ENCODE assay signal across 6 cellular contexts in the genomic region with DNA sequence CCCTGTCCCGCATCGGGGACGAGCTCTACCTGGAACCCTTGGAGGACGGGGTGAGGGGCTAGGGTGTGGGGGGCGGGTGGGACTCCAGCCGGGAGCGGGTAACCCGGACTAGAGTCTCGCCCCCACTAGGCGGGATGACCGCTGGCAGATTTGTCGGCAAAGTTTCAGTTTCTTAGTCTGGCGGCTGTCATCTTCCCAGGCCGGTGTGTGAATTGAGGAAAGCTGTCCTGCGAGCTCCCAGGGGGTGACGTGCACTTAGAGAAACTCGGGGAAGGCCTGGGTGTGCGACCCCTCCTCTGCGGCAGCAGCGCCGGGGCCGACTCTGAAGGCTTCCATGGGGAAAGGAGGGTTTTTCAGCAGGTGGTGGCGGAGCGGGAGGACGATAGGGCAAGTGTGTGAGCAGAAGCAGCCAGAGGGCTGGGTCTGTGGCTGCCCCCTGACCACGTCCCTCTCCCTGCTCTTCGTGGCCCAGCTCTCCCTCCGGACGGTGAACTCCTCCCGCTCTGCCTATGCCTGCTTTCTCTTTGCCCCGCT. TPM values are rescaled to one million over a fixed set of nuclear protein-coding genes. Genes with fewer than 3 reads are reported as not detected.
A peak's percentile ranks its signal among the peaks of the same experiment; 100 is the strongest.
DNase-seq lines count a peak whose midpoint lies in the region; ATAC-seq and TF ChIP-seq lines count a peak whose summit lies in the region.

No MANE protein-coding gene starts in this region.

- no peaks in the 10 kb centered on the region for H3K9me3 ChIP-seq in cardiac muscle cell (ENCODE audit: low read depth)
- no peaks in the 10 kb centered on the region for H3K9me3 ChIP-seq in endodermal cell (ENCODE audit: control insufficient read depth, low read length)

- peaks cover 6% of the 10 kb centered on the region for H3K4me1 ChIP-seq in cardiac muscle cell (ENCODE audit: low read depth)
- no peaks in the 10 kb centered on the region for H3K4me1 ChIP-seq in endodermal cell (ENCODE audit: control insufficient read depth, insufficient read depth, low read length)

- 1 to 16% methylated on average over 11 to 31 of the region's 31 CpGs for WGBS in endodermal cell (ENCODE audit: insufficient coverage in 1 of 2, insufficient read length in 1 of 2), 2 experiments

- H3K27me3 Mint-ChIP-seq in endodermal cell (ENCODE audit: insufficient read depth) = no peaks in the 10 kb centered on the region
- H3K27me3 Mint-ChIP-seq in stimulated activated memory B cell treated with anti-CD40 and anti-IgM and Interleukin-4, amounts not matched to agents 10 μg/mL and 1 μg/mL and 100 μg/mL, for 72 hours = no peaks in the 10 kb centered on the region

- no peak for DNase-seq in cardiac muscle cell (ENCODE audit: low read depth in 1 of 2, low spot score in 1 of 2)
- no peak for DNase-seq in Right ventricle myocardium superior
- no peak for DNase-seq in endodermal cell
- no peak for DNase-seq in posterior vena cava (ENCODE audit: low spot score)

- peak overlapping the region; percentile 85 for H3K27ac Mint-ChIP-seq in endodermal cell
- H3K27ac Mint-ChIP-seq in stimulated activated memory B cell treated with anti-CD40 and anti-IgM and Interleukin-4, amounts not matched to agents 10 μg/mL and 1 μg/mL and 100 μg/mL, for 72 hours = peak overlapping the region; percentile 85

- H3K27ac ChIP-seq in cardiac muscle cell (no peak overlapping the region), endodermal cell (ENCODE audit: low read depth, low read length) (no peak overlapping the region)

- TF ChIP-seq CTCF in cardiac muscle cell (IDR thresholded peaks at IDR 0.05; ENCODE audit: low read depth, low read length) (no peak), endodermal cell (conservative IDR thresholded peaks at IDR 0.05) (no peak)

- H3K4me3 ChIP-seq in cardiac muscle cell (peak overlapping the region; percentile 55), endodermal cell (ENCODE audit: low read length) (peak overlapping the region; percentile 99)

- H3K4me3 Mint-ChIP-seq in endodermal cell = peak overlapping the region; percentile 80
- H3K4me3 Mint-ChIP-seq in stimulated activated memory B cell treated with anti-CD40 and anti-IgM and Interleukin-4, amounts not matched to agents 10 μg/mL and 1 μg/mL and 100 μg/mL, for 72 hours = peak overlapping the region; percentile 92

- H3K36me3 Mint-ChIP-seq in endodermal cell (ENCODE audit: low read depth) = peaks cover 17% of the 10 kb centered on the region
- H3K36me3 Mint-ChIP-seq in stimulated activated memory B cell treated with anti-CD40 and anti-IgM and Interleukin-4, amounts not matched to agents 10 μg/mL and 1 μg/mL and 100 μg/mL, for 72 hours = peaks cover 19% of the 10 kb centered on the region

- no peak for ATAC-seq in Right ventricle myocardium superior (ENCODE audit: poor library complexity)
- ATAC-seq in stimulated activated memory B cell treated with anti-CD40 and anti-IgM and Interleukin-4, amounts not matched to agents 10 μg/mL and 1 μg/mL and 100 μg/mL, for 72 hours = no peak
- no peak for ATAC-seq in HG02678 (IDR thresholded peaks at IDR 0.05; ENCODE audit: unreplicated experiment)

- peaks cover 3% of the 10 kb centered on the region for H3K36me3 ChIP-seq in cardiac muscle cell
- peaks cover 12% of the 10 kb centered on the region for H3K36me3 ChIP-seq in endodermal cell (ENCODE audit: control insufficient read depth, insufficient read depth, low read length)

- H3K27me3 ChIP-seq in cardiac muscle cell = no peaks in the 10 kb centered on the region
- no peaks in the 10 kb centered on the region for H3K27me3 ChIP-seq in endodermal cell (ENCODE audit: control insufficient read depth, insufficient read depth, low read length, poor library complexity, severe bottlenecking)

- H3K9ac ChIP-seq in endodermal cell (ENCODE audit: extremely low read depth, low read length, poor library complexity, severe bottlenecking) = peak overlapping the region; percentile 71

- H3K4me1 Mint-ChIP-seq in endodermal cell = peaks cover 22% of the 10 kb centered on the region
- H3K4me1 Mint-ChIP-seq in stimulated activated memory B cell treated with anti-CD40 and anti-IgM and Interleukin-4, amounts not matched to agents 10 μg/mL and 1 μg/mL and 100 μg/mL, for 72 hours = peaks cover 58% of the 10 kb centered on the region

- intact Hi-C loops in Right ventricle myocardium superior (cut with DNase I) = loop anchor here (5.0 kb wide), 1 partner anchor 115 kb away; a partner anchor contains a TSS
- intact Hi-C loops in posterior vena cava (cut with DNase I) = loop anchor here in 1 of 2 donors (5.0 kb wide), 1 partner anchor 120 kb away; no protein-coding TSS in a partner anchor

- H3K9me3 Mint-ChIP-seq in endodermal cell = no peaks in the 10 kb centered on the region
- no peaks in the 10 kb centered on the region for H3K9me3 Mint-ChIP-seq in stimulated activated memory B cell treated with anti-CD40 and anti-IgM and Interleukin-4, amounts not matched to agents 10 μg/mL and 1 μg/mL and 100 μg/mL, for 72 hours

RNA-seq across cellular contexts. Expression of a gene that starts 0.5 kb away (rescaled TPM):
- total RNA-seq in cardiac muscle cell (24.4 and 27.5 TPM in 2 replicates), Right ventricle myocardium superior (5.7 TPM), endodermal cell (10 to 100 TPM; 28.3 to 41.4 TPM), posterior vena cava (10 to 100 TPM; 10.3 to 11.4 TPM)
- 22.2 and 25.2 TPM in 2 replicates for polyA plus RNA-seq in cardiac muscle cell
- 31.1 TPM for polyA plus RNA-seq in endodermal cell (2013, experiment 1 of 2)
- 31.1 TPM for polyA plus RNA-seq in endodermal cell (2013, experiment 2 of 2)

RNA-seq across cellular contexts. Expression of a gene that starts 9.4 kb away (rescaled TPM):
- total RNA-seq in cardiac muscle cell = 142 and 174 TPM in 2 replicates
- polyA plus RNA-seq in cardiac muscle cell = 179 and 235 TPM in 2 replicates
- 103 TPM for total RNA-seq in Right ventricle myocardium superior
- total RNA-seq in endodermal cell = 100 to 1,000 TPM; 182 to 212 TPM
- 151 TPM for polyA plus RNA-seq in endodermal cell (2013, experiment 1 of 2)
- polyA plus RNA-seq in endodermal cell (2013, experiment 2 of 2) = 148 TPM
- 10 to 100 TPM; 62.1 to 70.6 TPM for total RNA-seq in posterior vena cava

RNA-seq across cellular contexts. Expression of a gene that starts 11.6 kb away (rescaled TPM):
- 0.11 TPM in 1 of 2 replicates, not detected in the other for total RNA-seq in cardiac muscle cell
- polyA plus RNA-seq in cardiac muscle cell = 0.23 and 1.2 TPM in 2 replicates
- 1.00 TPM for total RNA-seq in Right ventricle myocardium superior
- under 1 TPM in 1 of 2 donors, not detected in 1; 0.20 TPM for total RNA-seq in endodermal cell
- polyA plus RNA-seq in endodermal cell (2013, experiment 1 of 2) = 0.89 TPM
- 0.91 TPM for polyA plus RNA-seq in endodermal cell (2013, experiment 2 of 2)
- 1 to 10 TPM; 2.9 to 3.4 TPM for total RNA-seq in posterior vena cava

RNA-seq across cellular contexts. Expression of a gene that starts 18.9 kb away (rescaled TPM):
- total RNA-seq in cardiac muscle cell (1.1 and 2.4 TPM in 2 replicates), Right ventricle myocardium superior (0.27 TPM), endodermal cell (1 to 10 TPM; 3.6 to 4.8 TPM), posterior vena cava (10 to 100 TPM; 10.0 to 15.2 TPM)
- 0.09 and 0.16 TPM in 2 replicates for polyA plus RNA-seq in cardiac muscle cell
- 2.4 TPM for polyA plus RNA-seq in endodermal cell (2013, experiment 1 of 2)
- polyA plus RNA-seq in endodermal cell (2013, experiment 2 of 2) = 2.6 TPM

RNA-seq across cellular contexts. Expression of a gene that starts 23.2 kb away (rescaled TPM):
- total RNA-seq in cardiac muscle cell = 1.4 and 1.6 TPM in 2 replicates
- 2.1 and 4.8 TPM in 2 replicates for polyA plus RNA-seq in cardiac muscle cell
- 15.0 TPM for total RNA-seq in Right ventricle myocardium superior
- total RNA-seq in endodermal cell = 1 to 10 TPM; 1.6 to 2.2 TPM
- polyA plus RNA-seq in endodermal cell (2013, experiment 1 of 2) = 0.25 TPM
- 0.17 TPM for polyA plus RNA-seq in endodermal cell (2013, experiment 2 of 2)
- total RNA-seq in posterior vena cava = 1 to 10 TPM; 1.4 to 1.6 TPM
